ENCODE assay signal across 11 cellular contexts in genomic region chr13:43911283-43911682, GRCh38.
"Had no signal": no experiment of that assay in that cellular context is flagged by ENCODE, and none has a peak within 500 bp of the region (broad histone marks: within the 10 kb centered on the region; RNA-seq: fewer than 3 reads in every experiment).

No MANE protein-coding gene starts in this region.

- DNase-seq: activated T-cell treated with anti-CD3 and anti-CD28 coated beads, Interleukin-2, amount 50 U/mL, for 1 hour; cerebellar nuclear complex; endodermal cell; left colon; naive thymus-derived CD4-positive, alpha-beta T cell; stimulated activated CD4-positive, alpha-beta T cell treated with anti-CD3 and anti-CD28 coated beads, Interleukin-1b, Interleukin-23, amount 100 ng/mL, for 48 hours; substantia nigra; T-cell; thyroid gland; upper lobe of right lung had no signal

- ATAC-seq: left colon; naive thymus-derived CD4-positive, alpha-beta T cell; T-cell; upper lobe of right lung; WTC11 had no signal
